ENCODE assay signal across 19 cellular contexts in the genomic region with DNA sequence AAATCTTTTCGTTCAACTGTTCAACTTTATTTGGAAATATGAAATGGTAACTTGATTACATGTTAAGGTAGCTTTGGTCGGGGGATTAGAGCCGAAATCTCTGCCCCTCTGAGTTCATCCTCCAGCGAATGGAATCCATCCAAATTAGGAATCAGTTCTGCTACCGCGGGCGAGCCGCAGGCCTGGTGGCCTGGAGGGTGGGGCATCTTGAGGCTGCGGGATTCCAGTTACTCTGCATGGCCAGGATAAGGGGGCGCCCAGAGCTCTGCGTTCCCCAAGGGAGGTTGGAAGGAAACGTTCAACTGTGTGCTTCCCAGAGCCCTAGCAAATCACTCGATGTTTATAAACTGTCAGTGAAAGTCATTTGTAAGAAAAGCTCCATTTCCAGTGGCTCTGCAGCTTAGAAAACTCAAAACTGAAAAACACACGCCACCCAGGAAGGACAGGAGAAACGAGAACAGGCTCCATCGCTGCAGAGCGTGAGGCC.
DNase-seq lines count a peak whose midpoint lies in the region; ATAC-seq and TF ChIP-seq lines count a peak whose summit lies in the region.
"Had no signal": no experiment of that assay in that cellular context is flagged by ENCODE, and none has a peak within 500 bp of the region (broad histone marks: within the 10 kb centered on the region; RNA-seq: fewer than 3 reads in every experiment).

No MANE protein-coding gene starts in this region.

- CTCF ChIA-PET in Calu3 (lab: Charles Lee): interaction anchor here (1.2 kb wide), 1 partner anchor 9 kb away, joined by 3 read pairs; no protein-coding TSS in a partner anchor
- CTCF ChIA-PET in WTC11 (lab: Charles Lee): interaction anchor here (1.0 kb wide), 2 partner anchors 11 to 84 kb away, joined by 3 to 4 read pairs; no protein-coding TSS in a partner anchor
- CTCF ChIA-PET in RWPE1 (lab: Yijun Ruan, JAX): interaction anchor here (0.6 kb wide), 1 partner anchor 215 kb away, joined by 4 read pairs; no protein-coding TSS in a partner anchor

- in situ Hi-C loops in GM13977 (cut with MboI; ENCODE audit: low pct_unique_long_range_greater_than_20kb, low sequenced_read_pairs, unreplicated experiment): no loop called here

- H3K27ac Mint-ChIP-seq in Calu3 (ENCODE audit: unreplicated experiment) (no peak overlapping the region), WTC11 (peak overlapping the region; percentile 49; the same call in 1 of the 2 replicates)
- H3K27ac Mint-ChIP-seq: activated naive CD4-positive, alpha-beta T cell treated with anti-CD3 and anti-CD28 coated beads, Interleukin-2, amount 50 U/mL, for 72 hours had no signal

- no TSS peak for BruUV-seq in Calu3 (replicated peaks; lab: Mats Ljungman, UMichigan)

- H3K27ac ChIP-seq in prostate gland: peak overlapping the region in 1 of 2 donors; percentile 11
- no peak overlapping the region for H3K27ac ChIP-seq in uterus
- no peak overlapping the region for H3K27ac ChIP-seq in RWPE1
- H3K27ac ChIP-seq: HL-60, SJSA1 had no signal

- peak; percentile 63 for ATAC-seq in WTC11
- ATAC-seq in GM21367 (IDR thresholded peaks at IDR 0.05; ENCODE audit: unreplicated experiment): no peak
- ATAC-seq: activated naive CD4-positive, alpha-beta T cell treated with anti-CD3 and anti-CD28 coated beads, Interleukin-2, amount 50 U/mL, for 72 hours had no signal

- TF ChIP-seq CTCF in Calu3 (IDR thresholded peaks at IDR 0.05; ENCODE audit: unreplicated experiment) (no peak), WTC11 (IDR thresholded peaks at IDR 0.05) (no peak), prostate gland (IDR thresholded peaks at IDR 0.05) (no peak), uterus (IDR thresholded peaks at IDR 0.05) (no peak), RWPE1 (conservative IDR thresholded peaks at IDR 0.05; ENCODE audit: low read depth) (no peak), GM13977 (IDR thresholded peaks at IDR 0.05; ENCODE audit: extremely low read depth, insufficient read depth, missing control alignments) (no peak)

- H3K27me3 Mint-ChIP-seq in Calu3 (ENCODE audit: unreplicated experiment) (peaks cover 83% of the 10 kb centered on the region), WTC11 (ENCODE audit: low read depth) (peaks cover 8% of the 10 kb centered on the region)

- H3K36me3 Mint-ChIP-seq in Calu3 (ENCODE audit: insufficient read depth, unreplicated experiment) (no peaks in the 10 kb centered on the region), WTC11 (no peaks in the 10 kb centered on the region)
- H3K36me3 Mint-ChIP-seq: activated naive CD4-positive, alpha-beta T cell treated with anti-CD3 and anti-CD28 coated beads, Interleukin-2, amount 50 U/mL, for 72 hours had no signal

- no peaks in the 10 kb centered on the region for H3K36me3 ChIP-seq in prostate gland
- no peaks in the 10 kb centered on the region for H3K36me3 ChIP-seq in uterus
- H3K36me3 ChIP-seq: SJSA1 had no signal

- DNase-seq in Calu3 (no peak), WTC11 (ENCODE audit: low spot score) (no peak), iPS-NIHi7 (ENCODE audit: extremely low spot score) (peak; percentile 41), prostate gland (ENCODE audit: low spot score) (no peak), uterus (no peak), RWPE1 (ENCODE audit: low spot score) (no peak), GM13977 (ENCODE audit: low spot score) (no peak)
- DNase-seq: activated CD4-positive, alpha-beta T cell treated with anti-CD3 and anti-CD28 coated beads, Interleukin-2, amount 50 U/mL, for 1 hour; C1 segment of cervical spinal cord; DMS153; foreskin melanocyte; KBM-7; NCI-H1436 treated with DMSO at 0.1 percent for 48 hours; NCI-H446 had no signal

- TF ChIP-seq POLR2A in prostate gland (IDR thresholded peaks at IDR 0.05) (no peak), uterus (IDR thresholded peaks at IDR 0.05) (no peak)

- POLR2A ChIA-PET in WTC11 (lab: Charles Lee): no interaction called here
- POLR2A ChIA-PET in RWPE1 (lab: Yijun Ruan, JAX; ENCODE audit: low non-redundant PET): no interaction called here

- no peaks in the 10 kb centered on the region for H3K27me3 ChIP-seq in prostate gland (replicated peaks; ENCODE audit: insufficient read depth)
- H3K27me3 ChIP-seq in uterus: peaks cover 0 to 10% of the 10 kb centered on the region in 2 donors
- H3K27me3 ChIP-seq: SJSA1 had no signal

- WGBS in prostate gland: 16% methylated on average over 17 of the region's 17 CpGs

- H3K4me1 Mint-ChIP-seq in Calu3 (ENCODE audit: low read depth, unreplicated experiment) (peaks cover 13% of the 10 kb centered on the region), WTC11 (peaks cover 5% of the 10 kb centered on the region)
- H3K4me1 Mint-ChIP-seq: central memory CD8-positive, alpha-beta T cell had no signal

- H3K4me3 ChIP-seq in prostate gland (peak overlapping the region; percentile 3 to 15), uterus (no peak overlapping the region)
- H3K4me3 ChIP-seq: SJSA1 had no signal

- no peaks in the 10 kb centered on the region for H3K9me3 ChIP-seq in prostate gland
- no peaks in the 10 kb centered on the region for H3K9me3 ChIP-seq in uterus
- H3K9me3 ChIP-seq: SJSA1 had no signal

- H3K9me3 Mint-ChIP-seq in Calu3 (ENCODE audit: low read depth, unreplicated experiment) (no peaks in the 10 kb centered on the region), WTC11 (no peaks in the 10 kb centered on the region)
- H3K9me3 Mint-ChIP-seq: activated naive CD4-positive, alpha-beta T cell treated with anti-CD3 and anti-CD28 coated beads, Interleukin-2, amount 50 U/mL, for 72 hours; central memory CD8-positive, alpha-beta T cell had no signal

- peak overlapping the region; percentile 9 for H3K4me3 Mint-ChIP-seq in Calu3 (ENCODE audit: low read depth, unreplicated experiment)
- no peak overlapping the region for H3K4me3 Mint-ChIP-seq in WTC11
- H3K4me3 Mint-ChIP-seq: central memory CD8-positive, alpha-beta T cell had no signal

- intact Hi-C loops in Calu3 (cut with micrococcal nuclease; ENCODE audit: unreplicated experiment) (no loop called here), prostate gland (cut with DNase I) (no loop called here), uterus (cut with DNase I; ENCODE audit: low total_unique reads) (no loop called here)

- H3K4me1 ChIP-seq in prostate gland (replicated peaks): no peaks in the 10 kb centered on the region
- no peaks in the 10 kb centered on the region for H3K4me1 ChIP-seq in uterus

TF ChIP-seq in WTC11, 78 proteins besides CTCF, POLR2A, EP300 and RAD21:
- no peak for TF ChIP-seq ZNF671 (CRISPR knock-in tag; IDR thresholded peaks at IDR 0.05)
- TF ChIP-seq, protein P1, sequence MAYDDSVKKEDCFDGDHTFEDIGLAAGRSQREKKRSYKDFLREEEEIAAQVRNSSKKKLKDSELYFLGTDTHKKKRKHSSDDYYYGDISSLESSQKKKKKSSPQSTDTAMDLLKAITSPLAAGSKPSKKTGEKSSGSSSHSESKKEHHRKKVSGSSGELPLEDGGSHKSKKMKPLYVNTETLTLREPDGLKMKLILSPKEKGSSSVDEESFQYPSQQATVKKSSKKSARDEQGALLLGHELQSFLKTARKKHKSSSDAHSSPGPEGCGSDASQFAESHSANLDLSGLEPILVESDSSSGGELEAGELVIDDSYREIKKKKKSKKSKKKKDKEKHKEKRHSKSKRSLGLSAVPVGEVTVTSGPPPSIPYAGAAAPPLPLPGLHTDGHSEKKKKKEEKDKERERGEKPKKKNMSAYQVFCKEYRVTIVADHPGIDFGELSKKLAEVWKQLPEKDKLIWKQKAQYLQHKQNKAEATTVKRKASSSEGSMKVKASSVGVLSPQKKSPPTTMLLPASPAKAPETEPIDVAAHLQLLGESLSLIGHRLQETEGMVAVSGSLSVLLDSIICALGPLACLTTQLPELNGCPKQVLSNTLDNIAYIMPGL (CRISPR knock-in tag; IDR thresholded peaks at IDR 0.05): no peak
TF ChIP-seq in WTC11: peak in this region for 0.

Comparison
In these comparisons a context has a peak if more than half of its experiments do, and no peak if none do; other contexts are left out.
1. H3K4me3 ChIP-seq: peak in prostate gland (2 of 2); none in uterus (0 of 2).